Comparison of ENCODE assay signal across 15 cellular contexts in the genomic region with DNA sequence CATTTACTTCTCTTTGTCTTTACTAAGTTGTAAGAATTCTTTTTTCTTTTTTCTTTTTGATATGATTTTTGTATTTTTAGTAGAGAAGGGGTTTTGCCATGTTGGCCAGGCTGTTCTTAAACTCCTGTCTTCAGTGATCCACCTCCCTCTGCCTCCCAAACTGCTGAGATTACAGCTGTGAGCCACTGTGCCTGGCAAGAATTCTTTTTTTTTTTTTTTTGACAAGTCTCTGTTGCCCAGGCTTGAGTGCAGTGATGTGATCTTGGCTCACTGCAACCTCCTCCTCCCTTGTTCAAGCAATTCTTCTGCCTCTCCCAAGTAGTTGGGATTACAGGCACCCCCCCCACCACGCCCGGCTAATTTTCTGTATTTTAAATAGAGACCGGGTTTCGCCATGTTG. TPM values are rescaled to one million over a fixed set of nuclear protein-coding genes. Genes with fewer than 3 reads are reported as not detected.
DNase-seq lines count a peak whose midpoint lies in the region; ATAC-seq and TF ChIP-seq lines count a peak whose summit lies in the region.
"Had no signal": no experiment of that assay in that cellular context is flagged by ENCODE, and none has a peak within 500 bp of the region (broad histone marks: within the 10 kb centered on the region; RNA-seq: fewer than 3 reads in every experiment).

No MANE protein-coding gene starts in this region.

- in situ Hi-C loops in gastrocnemius medialis (cut with MboI; ENCODE audit: low sequenced_read_pairs in 4 of 4): no loop called here

- H4K8ac ChIP-seq in mesendoderm (ENCODE audit: low read depth, low read length): no peak overlapping the region

- no CpG with 5 or more reads among the region's 4 CpGs for WGBS in mesendoderm (ENCODE audit: extremely low coverage, insufficient coverage, low lambda C conversion rate)

- H2AK5ac ChIP-seq in mesendoderm (ENCODE audit: low read length): no peak overlapping the region

- H3K56ac ChIP-seq in mesendoderm (ENCODE audit: low read length): no peak overlapping the region

- H3K4me2 ChIP-seq in DND-41 (ENCODE audit: insufficient read depth, low read length) (0 out of 2 replicates have a peak overlapping the region, but pooled peaks have one; percentile 6), mesendoderm (ENCODE audit: low read length) (no peak overlapping the region)
- H3K4me2 ChIP-seq: PC-9 had no signal

- H3K9me3 ChIP-seq in DND-41 (ENCODE audit: insufficient read depth, low read length, severe bottlenecking): no peaks in the 10 kb centered on the region
- no peaks in the 10 kb centered on the region for H3K9me3 ChIP-seq in gastrocnemius medialis
- H3K9me3 ChIP-seq: MG63 had no signal

- H4K5ac ChIP-seq in mesendoderm (ENCODE audit: low read length): no peak overlapping the region

- H2BK15ac ChIP-seq in mesendoderm (replicated peaks; ENCODE audit: low read depth): no peak overlapping the region

- H3K79me2 ChIP-seq in DND-41 (ENCODE audit: insufficient read depth, low read length): peaks cover 94% of the 10 kb centered on the region
- H3K79me2 ChIP-seq in mesendoderm (ENCODE audit: control insufficient read depth, insufficient read depth, low read length): peaks cover 88% of the 10 kb centered on the region

- H2BK120ac ChIP-seq in mesendoderm (ENCODE audit: low read depth, low read length): no peak overlapping the region

- no peak overlapping the region for H3K4ac ChIP-seq in mesendoderm (ENCODE audit: low read depth, low read length)

- H3K4me1 ChIP-seq in DND-41 (ENCODE audit: insufficient read depth, low read length) (peaks cover 31% of the 10 kb centered on the region), mesendoderm (ENCODE audit: control insufficient read depth, low read depth, low read length) (peaks cover 2% of the 10 kb centered on the region), gastrocnemius medialis (no peaks in the 10 kb centered on the region)

- H2AFZ ChIP-seq in DND-41 (ENCODE audit: low read depth, low read length): no peak overlapping the region
- H2AFZ ChIP-seq: PC-9 had no signal

- H3K36me3 ChIP-seq in DND-41 (ENCODE audit: insufficient read depth, low read length) (peaks cover 94% of the 10 kb centered on the region), mesendoderm (ENCODE audit: control insufficient read depth, insufficient read depth, low read length) (peaks cover 19% of the 10 kb centered on the region), gastrocnemius medialis (peaks cover 3 to 66% of the 10 kb centered on the region in 2 donors)

- H3K27me3 Mint-ChIP-seq in activated T-cell treated with anti-CD3 and anti-CD28 coated beads, Interleukin-2, amount 50 U/mL, for 4 hours (ENCODE audit: low read depth): no peaks in the 10 kb centered on the region
- H3K27me3 Mint-ChIP-seq in activated T-helper 17 cell treated with anti-CD3 and anti-CD28 coated beads, Interleukin-2, amount 50 U/mL, for 72 hours: no peaks in the 10 kb centered on the region

- no peak overlapping the region for H3K27ac Mint-ChIP-seq in activated T-helper 17 cell treated with anti-CD3 and anti-CD28 coated beads, Interleukin-2, amount 50 U/mL, for 72 hours

- no peak overlapping the region for H3K18ac ChIP-seq in mesendoderm (ENCODE audit: low read length)

- peaks cover 69% of the 10 kb centered on the region for H3K36me3 Mint-ChIP-seq in activated T-cell treated with anti-CD3 and anti-CD28 coated beads, Interleukin-2, amount 50 U/mL, for 4 hours (ENCODE audit: insufficient read depth)
- H3K36me3 Mint-ChIP-seq in activated T-helper 17 cell treated with anti-CD3 and anti-CD28 coated beads, Interleukin-2, amount 50 U/mL, for 72 hours (ENCODE audit: low read depth): peaks cover 98% of the 10 kb centered on the region

- no peak for TF ChIP-seq POLR2A in gastrocnemius medialis (IDR thresholded peaks at IDR 0.05)

- H3K9me3 Mint-ChIP-seq in activated T-cell treated with anti-CD3 and anti-CD28 coated beads, Interleukin-2, amount 50 U/mL, for 4 hours: no peaks in the 10 kb centered on the region
- H3K9me3 Mint-ChIP-seq in activated T-helper 17 cell treated with anti-CD3 and anti-CD28 coated beads, Interleukin-2, amount 50 U/mL, for 72 hours: no peaks in the 10 kb centered on the region

- DNase-seq in activated T-cell treated with anti-CD3 and anti-CD28 coated beads, Interleukin-2, amount 50 U/mL, for 4 hours: no peak
- DNase-seq in activated T-cell treated with anti-CD3 and anti-CD28 coated beads, Interleukin-2, amount 50 U/mL, for 48 hours: no peak
- no peak for DNase-seq in DND-41
- DNase-seq in mesendoderm: peak; percentile 2
- no peak for DNase-seq in cerebellum (ENCODE audit: low spot score)
- no peak for DNase-seq in gastrocnemius medialis
- no peak for DNase-seq in DMS53 (lab: John Stamatoyannopoulos, UW)
- DNase-seq: KG1, MG63, NCI-H1105, NCI-H1694 treated with DMSO at 0.1 percent for 48 hours, NCI-H345, NCI-H69, PC-9 had no signal

- no peak overlapping the region for H3K4me3 ChIP-seq in DND-41 (ENCODE audit: low read depth in 1 of 2, low read length in 2 of 2)
- no peak overlapping the region for H3K4me3 ChIP-seq in mesendoderm (ENCODE audit: low read length)
- H3K4me3 ChIP-seq in gastrocnemius medialis: no peak overlapping the region
- H3K4me3 ChIP-seq: MG63, PC-9 had no signal

- no peak overlapping the region for H3K23ac ChIP-seq in mesendoderm (ENCODE audit: low read length)

- no peak overlapping the region for H3K27ac ChIP-seq in DND-41 (ENCODE audit: low read length)
- no peak overlapping the region for H3K27ac ChIP-seq in mesendoderm (ENCODE audit: low read depth, low read length)
- H3K27ac ChIP-seq in gastrocnemius medialis: no peak overlapping the region
- H3K27ac ChIP-seq: PC-9 had no signal

- H4K20me1 ChIP-seq in DND-41 (ENCODE audit: insufficient read depth, low read length): peaks cover 92% of the 10 kb centered on the region

- intact Hi-C loops in gastrocnemius medialis (cut with DNase I; ENCODE audit: low total_unique reads): no loop called here

- H3K9ac ChIP-seq in DND-41 (ENCODE audit: low read depth, low read length) (no peak overlapping the region), mesendoderm (ENCODE audit: low read length) (no peak overlapping the region)

- peaks cover 56% of the 10 kb centered on the region for H3K4me1 Mint-ChIP-seq in activated T-cell treated with anti-CD3 and anti-CD28 coated beads, Interleukin-2, amount 50 U/mL, for 4 hours (ENCODE audit: low read depth)
- H3K4me1 Mint-ChIP-seq in activated T-helper 17 cell treated with anti-CD3 and anti-CD28 coated beads, Interleukin-2, amount 50 U/mL, for 72 hours: peaks cover 33% of the 10 kb centered on the region

- no peak for ATAC-seq in activated T-cell treated with anti-CD3 and anti-CD28 coated beads, Interleukin-2, amount 50 U/mL, for 4 hours
- ATAC-seq in DND-41 (ENCODE audit: insufficient read depth, low read depth) (no peak), gastrocnemius medialis (no peak)
- no peak for ATAC-seq in activated T-helper 17 cell treated with anti-CD3 and anti-CD28 coated beads, Interleukin-2, amount 50 U/mL, for 72 hours (replicated peaks)

- peaks cover 4% of the 10 kb centered on the region for H3K79me1 ChIP-seq in mesendoderm (ENCODE audit: low read length)

- no peak for TF ChIP-seq CTCF in DND-41 (IDR thresholded peaks at IDR 0.05; ENCODE audit: borderline replicate concordance, extremely low read depth, low read length, poor library complexity, severe bottlenecking)
- TF ChIP-seq CTCF in gastrocnemius medialis (IDR thresholded peaks at IDR 0.05 in 4 of 5, conservative IDR thresholded peaks at IDR 0.05 in 1 of 5): no peak

- peak overlapping the region; percentile 17 for H3K4me3 Mint-ChIP-seq in activated T-cell treated with anti-CD3 and anti-CD28 coated beads, Interleukin-2, amount 50 U/mL, for 4 hours
- H3K4me3 Mint-ChIP-seq in activated T-helper 17 cell treated with anti-CD3 and anti-CD28 coated beads, Interleukin-2, amount 50 U/mL, for 72 hours: peak overlapping the region; percentile 20

- H3K27me3 ChIP-seq in DND-41 (ENCODE audit: insufficient read depth, low read length, poor library complexity): no peaks in the 10 kb centered on the region
- H3K27me3 ChIP-seq in mesendoderm (ENCODE audit: insufficient read depth, low read length, poor library complexity): no peaks in the 10 kb centered on the region
- no peaks in the 10 kb centered on the region for H3K27me3 ChIP-seq in gastrocnemius medialis
- H3K27me3 ChIP-seq: MG63 had no signal

- no peak overlapping the region for H2BK5ac ChIP-seq in mesendoderm (ENCODE audit: low read length)

RNA-seq across cellular contexts. Expression of a gene that starts 9.9 kb away (rescaled TPM):
- total RNA-seq in activated T-cell treated with anti-CD3 and anti-CD28 coated beads, Interleukin-2, amount 50 U/mL, for 4 hours: 1,000 to 10,000 TPM; 4,555 to 4,927 (median 4,895) TPM
- 1,000 to 10,000 TPM; 1,980 to 2,963 TPM for total RNA-seq in activated T-helper 17 cell treated with anti-CD3 and anti-CD28 coated beads, Interleukin-2, amount 50 U/mL, for 72 hours
- 4,670 TPM for polyA plus RNA-seq in mesendoderm (2013, experiment 1 of 2)
- polyA plus RNA-seq in mesendoderm (2013, experiment 2 of 2): 4,303 TPM
- total RNA-seq in cerebellum (509 TPM), gastrocnemius medialis (100 to 1,000 TPM; 277 to 651 (median 413) TPM)

RNA-seq across cellular contexts. Expression of a gene that starts 21.8 kb away (rescaled TPM):
- 1 to 10 TPM in 2 of 3 donors, under 1 TPM in 1; 0.37 to 1.3 (median 1.0) TPM for total RNA-seq in activated T-cell treated with anti-CD3 and anti-CD28 coated beads, Interleukin-2, amount 50 U/mL, for 4 hours
- total RNA-seq in activated T-helper 17 cell treated with anti-CD3 and anti-CD28 coated beads, Interleukin-2, amount 50 U/mL, for 72 hours: under 1 TPM; 0.19 to 0.21 TPM
- 2.2 TPM for polyA plus RNA-seq in mesendoderm (2013, experiment 1 of 2)
- polyA plus RNA-seq in mesendoderm (2013, experiment 2 of 2): 2.8 TPM
- 0.36 TPM for total RNA-seq in cerebellum
- total RNA-seq in gastrocnemius medialis: under 1 TPM in 1 of 4 donors, not detected in 3; 0.20 TPM
